19 cellular contexts compared by ENCODE assay signal in the genomic region with DNA sequence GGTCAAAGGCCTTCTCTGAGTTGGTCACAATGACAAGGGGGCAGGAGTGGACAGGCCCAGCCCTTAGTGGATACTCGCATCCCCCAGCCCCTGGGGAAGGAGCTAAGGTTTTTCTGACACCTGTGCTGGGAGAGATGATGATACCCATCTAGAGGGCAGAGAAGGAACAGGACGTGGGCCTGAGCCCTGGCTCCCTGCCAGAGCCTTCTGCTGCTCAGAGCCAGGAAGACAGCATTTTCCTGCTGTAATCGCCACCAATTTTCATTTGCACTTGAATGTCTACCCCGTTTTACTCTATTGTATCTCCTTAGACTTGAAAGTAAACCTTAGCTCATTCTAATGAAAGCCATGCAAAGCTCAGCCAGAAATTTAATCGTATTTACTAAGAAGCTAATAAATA. TPM values are rescaled to one million over a fixed set of nuclear protein-coding genes. Genes with fewer than 3 reads are reported as not detected.
DNase-seq lines count a peak whose midpoint lies in the region; ATAC-seq, FAIRE-seq and TF ChIP-seq lines count a peak whose summit lies in the region.
"Had no signal": no experiment of that assay in that cellular context is flagged by ENCODE, and none has a peak within 500 bp of the region (broad histone marks: within the 10 kb centered on the region; RNA-seq: fewer than 3 reads in every experiment).

No MANE protein-coding gene starts in this region.

- 63 to 66% methylated on average over 3 to 5 of the region's 5 CpGs for WGBS in endodermal cell (ENCODE audit: insufficient coverage in 1 of 2, insufficient read length in 1 of 2), 2 experiments

- H3K27me3 ChIP-seq in endodermal cell (ENCODE audit: control insufficient read depth, insufficient read depth, low read length, poor library complexity, severe bottlenecking): no peaks in the 10 kb centered on the region
- H3K27me3 ChIP-seq: pancreas had no signal

- H3K4me3 Mint-ChIP-seq in endodermal cell: no peak overlapping the region
- H3K4me3 Mint-ChIP-seq in T-helper 2 cell treated with Interferon-gamma antibody and Interleukin-4, amounts not matched to agents 5 μg/mL and 100 μg/mL, for 36 hours: no peak overlapping the region
- H3K4me3 Mint-ChIP-seq: CD4-positive, alpha-beta T cell; type B pancreatic cell had no signal

- TF ChIP-seq POLR2A in GM12891 (IDR thresholded peaks at IDR 0.05; ENCODE audit: low read depth, low read length): no peak

- no peak overlapping the region for H3K9ac ChIP-seq in endodermal cell (ENCODE audit: extremely low read depth, low read length, poor library complexity, severe bottlenecking)

- H3K4me1 ChIP-seq in endodermal cell (ENCODE audit: control insufficient read depth, insufficient read depth, low read length): no peaks in the 10 kb centered on the region
- H3K4me1 ChIP-seq: foreskin keratinocyte, pancreas had no signal

- H3K27ac ChIP-seq in endodermal cell (ENCODE audit: low read depth, low read length): no peak overlapping the region
- H3K27ac ChIP-seq: foreskin keratinocyte, left ventricle myocardium inferior, pancreas, WERI-Rb-1 had no signal

- FAIRE-seq in GM12891 (lab: Jason Lieb, UNC): peak; percentile 75
- FAIRE-seq: pancreas had no signal

- H3K4me3 ChIP-seq in endodermal cell (ENCODE audit: low read length): no peak overlapping the region
- H3K4me3 ChIP-seq: left ventricle myocardium inferior, pancreas had no signal

- H3K4me1 Mint-ChIP-seq in endodermal cell: peaks cover 4% of the 10 kb centered on the region
- H3K4me1 Mint-ChIP-seq in T-helper 2 cell treated with Interferon-gamma antibody and Interleukin-4, amounts not matched to agents 5 μg/mL and 100 μg/mL, for 36 hours (ENCODE audit: low read depth): no peaks in the 10 kb centered on the region

- H3K27me3 Mint-ChIP-seq in endodermal cell (ENCODE audit: insufficient read depth): peaks cover 2% of the 10 kb centered on the region
- no peaks in the 10 kb centered on the region for H3K27me3 Mint-ChIP-seq in T-helper 2 cell treated with Interferon-gamma antibody and Interleukin-4, amounts not matched to agents 5 μg/mL and 100 μg/mL, for 36 hours (ENCODE audit: low read depth)
- H3K27me3 Mint-ChIP-seq: CD4-positive, alpha-beta T cell; type B pancreatic cell had no signal

- H3K27ac Mint-ChIP-seq in endodermal cell: no peak overlapping the region
- no peak overlapping the region for H3K27ac Mint-ChIP-seq in T-helper 2 cell treated with Interferon-gamma antibody and Interleukin-4, amounts not matched to agents 5 μg/mL and 100 μg/mL, for 36 hours
- H3K27ac Mint-ChIP-seq: CD4-positive, alpha-beta T cell; type B pancreatic cell had no signal

- H3K36me3 ChIP-seq in endodermal cell (ENCODE audit: control insufficient read depth, insufficient read depth, low read length): no peaks in the 10 kb centered on the region
- H3K36me3 ChIP-seq: left ventricle myocardium inferior, pancreas, WERI-Rb-1 had no signal

- peaks cover 3% of the 10 kb centered on the region for H3K9me3 Mint-ChIP-seq in endodermal cell
- H3K9me3 Mint-ChIP-seq in T-helper 2 cell treated with Interferon-gamma antibody and Interleukin-4, amounts not matched to agents 5 μg/mL and 100 μg/mL, for 36 hours: no peaks in the 10 kb centered on the region
- H3K9me3 Mint-ChIP-seq: CD4-positive, alpha-beta T cell; type B pancreatic cell had no signal

- DNase-seq in DMS79 treated with DMSO at 0.1 percent for 48 hours (lab: John Stamatoyannopoulos, UW) (peak; percentile 15), DMS79 (lab: John Stamatoyannopoulos, UW) (no peak), GM12891 (ENCODE audit: insufficient read length, low spot score) (no peak), NCI-H748 (lab: John Stamatoyannopoulos, UW; ENCODE audit: unreplicated experiment) (peak; percentile 65), endodermal cell (no peak), NCI-H446 treated with DMSO at 0.1 percent for 48 hours (lab: John Stamatoyannopoulos, UW) (no peak)
- DNase-seq in T-helper 2 cell treated with Interferon-gamma antibody and Interleukin-4, amounts not matched to agents 5 μg/mL and 100 μg/mL, for 36 hours (ENCODE audit: low spot score): no peak
- DNase-seq: CD4-positive, alpha-beta T cell; cerebellar nuclear complex; foreskin keratinocyte; GF-D8; Karpas-422; left ventricle myocardium inferior; NCI-H1930; pancreas; WERI-Rb-1 had no signal

- H3K36me3 Mint-ChIP-seq in endodermal cell (ENCODE audit: low read depth): no peaks in the 10 kb centered on the region
- H3K36me3 Mint-ChIP-seq in T-helper 2 cell treated with Interferon-gamma antibody and Interleukin-4, amounts not matched to agents 5 μg/mL and 100 μg/mL, for 36 hours (ENCODE audit: low read depth): no peaks in the 10 kb centered on the region
- H3K36me3 Mint-ChIP-seq: type B pancreatic cell had no signal

- ATAC-seq in GM18867 (IDR thresholded peaks at IDR 0.05; ENCODE audit: unreplicated experiment): no peak
- ATAC-seq: foreskin keratinocyte, pancreas, SK-N-SH treated with all-trans-retinoic acid at 6 μM for 48 hours had no signal

- TF ChIP-seq CTCF in endodermal cell (conservative IDR thresholded peaks at IDR 0.05): peak; percentile 29

- H3K9me3 ChIP-seq in endodermal cell (ENCODE audit: control insufficient read depth, low read length): no peaks in the 10 kb centered on the region
- H3K9me3 ChIP-seq: left ventricle myocardium inferior, pancreas had no signal

TF ChIP-seq in GM12891, 5 proteins besides CTCF, POLR2A, EP300 and RAD21:
- no peak for TF ChIP-seq POLR2AphosphoS5 (IDR thresholded peaks at IDR 0.05; ENCODE audit: low read depth, low read length)
- TF ChIP-seq TAF1 (IDR thresholded peaks at IDR 0.05; ENCODE audit: low read depth, low read length): no peak
- no peak for TF ChIP-seq POU2F2 (IDR thresholded peaks at IDR 0.05; ENCODE audit: low read depth, low read length)
- no peak for TF ChIP-seq PAX5 (IDR thresholded peaks at IDR 0.05; ENCODE audit: insufficient read depth, low read length, severe bottlenecking)
- no peak for TF ChIP-seq SPI1 (IDR thresholded peaks at IDR 0.05; ENCODE audit: low read depth, low read length)

RNA-seq across cellular contexts. Expression of a gene that starts 17.8 kb away (rescaled TPM):
- 49.2 TPM for polyA plus RNA-seq in GM12891 (2012; ENCODE audit: low read depth, missing spikeins)
- total RNA-seq in endodermal cell: 10 to 100 TPM; 16.7 to 23.8 TPM
- polyA plus RNA-seq in endodermal cell (2013, experiment 1 of 2): 17.5 TPM
- 18.9 TPM for polyA plus RNA-seq in endodermal cell (2013, experiment 2 of 2)

Comparison
In these comparisons a context has a peak if more than half of its experiments do, and no peak if none do; other contexts are left out.
1. DNase-seq: peak in DMS79 treated with DMSO at 0.1 percent for 48 hours (single experiment) and NCI-H748 (single experiment); none in DMS79 (single experiment), GM12891 (single experiment), endodermal cell (single experiment), NCI-H446 treated with DMSO at 0.1 percent for 48 hours (single experiment) and T-helper 2 cell treated with Interferon-gamma antibody and Interleukin-4, amounts not matched to agents 5 μg/mL and 100 μg/mL, for 36 hours (single experiment).